In the genomic region with DNA sequence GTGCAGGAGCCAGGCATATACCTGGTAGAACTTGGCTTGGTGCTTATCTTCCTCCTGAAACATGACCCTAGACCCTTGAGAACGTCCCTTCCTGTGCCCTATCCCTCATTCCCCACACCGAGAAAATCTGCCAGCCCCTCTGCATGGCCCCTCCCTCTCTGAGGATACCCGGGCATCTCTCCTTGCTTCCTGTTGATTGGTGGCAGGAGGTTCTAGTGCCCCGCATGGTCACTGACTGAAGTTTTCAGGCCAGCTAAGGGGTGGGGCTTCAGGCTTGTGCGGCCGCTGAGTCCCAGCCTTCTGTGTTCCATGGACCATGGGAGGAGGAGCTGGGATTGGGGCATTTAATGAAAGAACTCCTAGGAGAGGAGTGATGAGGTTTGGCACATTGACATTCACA, we compare ENCODE assay signal across 15 cellular contexts. TPM values are rescaled to one million over a fixed set of nuclear protein-coding genes. Genes with fewer than 3 reads are reported as not detected.
DNase-seq lines count a peak whose midpoint lies in the region; ATAC-seq, FAIRE-seq and TF ChIP-seq lines count a peak whose summit lies in the region.
"Had no signal": no experiment of that assay in that cellular context is flagged by ENCODE, and none has a peak within 500 bp of the region (broad histone marks: within the 10 kb centered on the region; RNA-seq: fewer than 3 reads in every experiment).

No MANE protein-coding gene starts in this region.

- DNase-seq in ACHN (peak; percentile 53), GM03348 (ENCODE audit: low spot score) (peak; percentile 49), astrocyte (ENCODE audit: low read depth) (no peak), islet precursor cell (peak; percentile 77), NCI-H1436 (lab: John Stamatoyannopoulos, UW) (no peak), HuH-7.5 (ENCODE audit: low spot score) (no peak)
- no peak for DNase-seq in activated CD8-positive, alpha-beta T cell treated with anti-CD3 and anti-CD28 coated beads for 36 hours
- DNase-seq in stimulated activated CD4-positive, alpha-beta T cell treated with anti-CD3 and anti-CD28 coated beads, Interleukin-2, amount 100 ng/mL, for 48 hours, result no peak
- DNase-seq: activated CD4-positive, alpha-beta T cell treated with anti-CD3 and anti-CD28 coated beads for 4 hours; activated T-cell treated with anti-CD3 and anti-CD28 coated beads, Interleukin-2, amount 50 U/mL, for 48 hours; amniotic stem cell; NCI-H2081; stimulated activated naive CD8-positive, alpha-beta T cell treated with anti-CD3 and anti-CD28 coated beads, Interleukin-15, Interleukin-2, amounts not matched to agents 100 U/mL and 50 U/mL, for 24 hours had no signal

- H3K4me1 Mint-ChIP-seq in astrocyte (ENCODE audit: low read depth, unreplicated experiment), result no peaks in the 10 kb centered on the region
- peaks cover 17% of the 10 kb centered on the region for H3K4me1 Mint-ChIP-seq in activated CD8-positive, alpha-beta T cell treated with anti-CD3 and anti-CD28 coated beads for 36 hours (ENCODE audit: low read depth)

- intact Hi-C loops in activated CD8-positive, alpha-beta T cell treated with anti-CD3 and anti-CD28 coated beads for 36 hours (cut with micrococcal nuclease), result no loop called here

- in situ Hi-C loops in ACHN (cut with HindIII; ENCODE audit: low pct_ligation_motif_present, low pct_unique_long_range_greater_than_20kb, low sequenced_read_pairs), result no loop called here

- POLR2A ChIA-PET in activated CD8-positive, alpha-beta T cell treated with anti-CD3 and anti-CD28 coated beads for 36 hours (lab: Charles Lee), result no interaction called here

- no peak overlapping the region for H3K4me2 ChIP-seq in astrocyte (ENCODE audit: low read length)

- TF ChIP-seq CTCF in astrocyte (IDR thresholded peaks at IDR 0.05; ENCODE audit: insufficient read depth, low read depth, low read length), result no peak
- TF ChIP-seq CTCF in activated CD8-positive, alpha-beta T cell treated with anti-CD3 and anti-CD28 coated beads for 36 hours (IDR thresholded peaks at IDR 0.05), result no peak

- peaks cover 70% of the 10 kb centered on the region for H4K20me1 ChIP-seq in astrocyte (ENCODE audit: insufficient read depth, low read length)

- peak overlapping the region; percentile 34 for H3K27ac Mint-ChIP-seq in astrocyte (ENCODE audit: unreplicated experiment)
- no peak overlapping the region for H3K27ac Mint-ChIP-seq in activated CD8-positive, alpha-beta T cell treated with anti-CD3 and anti-CD28 coated beads for 36 hours

- H3K9me3 ChIP-seq in astrocyte (ENCODE audit: insufficient read depth, low read depth, low read length), result no peaks in the 10 kb centered on the region
- H3K9me3 ChIP-seq: gastroesophageal sphincter, right lobe of liver had no signal

- no peak overlapping the region for H3K27ac ChIP-seq in astrocyte (ENCODE audit: low read depth, low read length)
- H3K27ac ChIP-seq: gastroesophageal sphincter, right lobe of liver had no signal

- CTCF ChIA-PET in activated CD8-positive, alpha-beta T cell treated with anti-CD3 and anti-CD28 coated beads for 36 hours (lab: Charles Lee), result interaction anchor here (1.3 kb wide), 1 partner anchor 76 kb away, joined by 4 read pairs; no protein-coding TSS in a partner anchor

- peaks cover 13% of the 10 kb centered on the region for H3K27me3 ChIP-seq in astrocyte (ENCODE audit: insufficient read depth, low read length)
- H3K27me3 ChIP-seq: gastroesophageal sphincter, right lobe of liver had no signal

- H3K27me3 Mint-ChIP-seq in astrocyte (ENCODE audit: low read depth, unreplicated experiment), result peaks cover 52% of the 10 kb centered on the region
- H3K27me3 Mint-ChIP-seq in activated CD8-positive, alpha-beta T cell treated with anti-CD3 and anti-CD28 coated beads for 36 hours, result peaks cover 22% of the 10 kb centered on the region

- H3K4me1 ChIP-seq in astrocyte (ENCODE audit: insufficient read depth, low read length), result no peaks in the 10 kb centered on the region

- no peak for ATAC-seq in activated CD8-positive, alpha-beta T cell treated with anti-CD3 and anti-CD28 coated beads for 36 hours
- ATAC-seq: gastroesophageal sphincter; right lobe of liver; stimulated activated naive CD8-positive, alpha-beta T cell treated with anti-CD3 and anti-CD28 coated beads, Interleukin-15, Interleukin-2, amounts not matched to agents 100 U/mL and 50 U/mL, for 24 hours had no signal

- FAIRE-seq in astrocyte (lab: Jason Lieb, UNC), result no peak

- H3K36me3 ChIP-seq in astrocyte (ENCODE audit: insufficient read depth, low read length), result no peaks in the 10 kb centered on the region
- H3K36me3 ChIP-seq: gastroesophageal sphincter, right lobe of liver had no signal

- H3K4me3 Mint-ChIP-seq in astrocyte (ENCODE audit: unreplicated experiment), result no peak overlapping the region
- no peak overlapping the region for H3K4me3 Mint-ChIP-seq in activated CD8-positive, alpha-beta T cell treated with anti-CD3 and anti-CD28 coated beads for 36 hours

- H2AFZ ChIP-seq in astrocyte (ENCODE audit: low read depth, low read length), result no peak overlapping the region

- H3K36me3 Mint-ChIP-seq in astrocyte (ENCODE audit: low read depth, unreplicated experiment), result no peaks in the 10 kb centered on the region
- H3K36me3 Mint-ChIP-seq in activated CD8-positive, alpha-beta T cell treated with anti-CD3 and anti-CD28 coated beads for 36 hours (ENCODE audit: low read depth), result no peaks in the 10 kb centered on the region

- no peak overlapping the region for H3K9ac ChIP-seq in astrocyte (ENCODE audit: low read length)

- peaks cover 2% of the 10 kb centered on the region for H3K79me2 ChIP-seq in astrocyte (ENCODE audit: insufficient read depth, low read length)

- no peaks in the 10 kb centered on the region for H3K9me3 Mint-ChIP-seq in astrocyte (ENCODE audit: unreplicated experiment)
- no peaks in the 10 kb centered on the region for H3K9me3 Mint-ChIP-seq in activated CD8-positive, alpha-beta T cell treated with anti-CD3 and anti-CD28 coated beads for 36 hours

- H3K4me3 ChIP-seq in astrocyte (ENCODE audit: insufficient read depth, low read depth, low read length), result no peak overlapping the region
- H3K4me3 ChIP-seq: gastroesophageal sphincter, right lobe of liver had no signal

RNA-seq across cellular contexts. Expression of a gene that starts 22.8 kb away (rescaled TPM):
- total RNA-seq in astrocyte, result 2.4 and 2.6 TPM in 2 replicates
- 1 to 10 TPM; 1.3 to 1.5 TPM for total RNA-seq in activated CD8-positive, alpha-beta T cell treated with anti-CD3 and anti-CD28 coated beads for 36 hours

RNA-seq across cellular contexts. Expression of a gene that starts 26.5 kb away (rescaled TPM):
- 35.2 and 46.3 TPM in 2 replicates for total RNA-seq in astrocyte
- total RNA-seq in activated CD8-positive, alpha-beta T cell treated with anti-CD3 and anti-CD28 coated beads for 36 hours, result 10 to 100 TPM; 15.8 to 18.5 TPM

RNA-seq across cellular contexts. Expression of a gene that starts 34.6 kb away (rescaled TPM):
- total RNA-seq in astrocyte, result 9.1 and 9.2 TPM in 2 replicates
- total RNA-seq in activated CD8-positive, alpha-beta T cell treated with anti-CD3 and anti-CD28 coated beads for 36 hours, result 1 to 10 TPM; 8.2 to 9.2 TPM

Comparison
In these comparisons a context has a peak if more than half of its experiments do, and no peak if none do; other contexts are left out.
1. DNase-seq: peak in ACHN (single experiment), GM03348 (single experiment) and islet precursor cell (single experiment); none in astrocyte (single experiment), activated CD8-positive, alpha-beta T cell treated with anti-CD3 and anti-CD28 coated beads for 36 hours (single experiment), NCI-H1436 (single experiment), stimulated activated CD4-positive, alpha-beta T cell treated with anti-CD3 and anti-CD28 coated beads, Interleukin-2, amount 100 ng/mL, for 48 hours (0 of 2) and HuH-7.5 (single experiment).